Comparison of ENCODE assay signal across 12 cellular contexts in genomic region chr21:31195334-31196015, GRCh38.
DNase-seq lines count a peak whose midpoint lies in the region; ATAC-seq and TF ChIP-seq lines count a peak whose summit lies in the region.
"Had no signal": no experiment of that assay in that cellular context is flagged by ENCODE, and none has a peak within 500 bp of the region (broad histone marks: within the 10 kb centered on the region; RNA-seq: fewer than 3 reads in every experiment).

No MANE protein-coding gene starts in this region.

- no peaks in the 10 kb centered on the region for H3K27me3 ChIP-seq in MG63

- H3K27ac Mint-ChIP-seq in activated naive CD4-positive, alpha-beta T cell treated with anti-CD3 and anti-CD28 coated beads, Interleukin-2, amount 50 U/mL, for 24 hours: peak overlapping the region; percentile 92

- H3K27me3 Mint-ChIP-seq in activated naive CD4-positive, alpha-beta T cell treated with anti-CD3 and anti-CD28 coated beads, Interleukin-2, amount 50 U/mL, for 24 hours: no peaks in the 10 kb centered on the region

- no peaks in the 10 kb centered on the region for H3K36me3 ChIP-seq in MG63

- H3K4me3 ChIP-seq in MG63: no peak overlapping the region

- H3K9me3 Mint-ChIP-seq in activated naive CD4-positive, alpha-beta T cell treated with anti-CD3 and anti-CD28 coated beads, Interleukin-2, amount 50 U/mL, for 24 hours: no peaks in the 10 kb centered on the region

- no peak for DNase-seq in activated naive CD4-positive, alpha-beta T cell (lab: John Stamatoyannopoulos, UW)
- DNase-seq in NCI-H2029 (lab: John Stamatoyannopoulos, UW) (no peak), MG63 (no peak), NCI-H1694 (lab: John Stamatoyannopoulos, UW) (no peak), NCI-H82 (lab: John Stamatoyannopoulos, UW) (no peak)
- DNase-seq: activated effector memory CD4-positive, alpha-beta T cell treated with anti-CD3 and anti-CD28 coated beads, Interleukin-2, amount 50 U/mL, for 16 hours; caudate nucleus; MM.1S; trophoblast cell had no signal

- peak overlapping the region; percentile 81 for H3K4me3 Mint-ChIP-seq in activated naive CD4-positive, alpha-beta T cell treated with anti-CD3 and anti-CD28 coated beads, Interleukin-2, amount 50 U/mL, for 24 hours

- no peaks in the 10 kb centered on the region for H3K9me3 ChIP-seq in MG63

- H3K27ac ChIP-seq in VCaP: peak overlapping the region; percentile 43

- peaks cover 74% of the 10 kb centered on the region for H3K4me1 Mint-ChIP-seq in activated naive CD4-positive, alpha-beta T cell treated with anti-CD3 and anti-CD28 coated beads, Interleukin-2, amount 50 U/mL, for 24 hours

- peaks cover 16% of the 10 kb centered on the region for H3K36me3 Mint-ChIP-seq in activated naive CD4-positive, alpha-beta T cell treated with anti-CD3 and anti-CD28 coated beads, Interleukin-2, amount 50 U/mL, for 24 hours

- ATAC-seq in HG02870 (IDR thresholded peaks at IDR 0.05; ENCODE audit: unreplicated experiment): peak; percentile 80

- TF ChIP-seq CTCF in VCaP (conservative IDR thresholded peaks at IDR 0.05): no peak
